Comparison of ENCODE assay signal across 13 cellular contexts in genomic region chr2:163610817-163611556, GRCh38.
DNase-seq lines count a peak whose midpoint lies in the region; ATAC-seq and TF ChIP-seq lines count a peak whose summit lies in the region.
"Had no signal": no experiment of that assay in that cellular context is flagged by ENCODE, and none has a peak within 500 bp of the region (broad histone marks: within the 10 kb centered on the region; RNA-seq: fewer than 3 reads in every experiment).

No MANE protein-coding gene starts in this region.

- H3K36me3 Mint-ChIP-seq in Caco-2 (ENCODE audit: insufficient read depth, unreplicated experiment) = no peaks in the 10 kb centered on the region

- no peak overlapping the region for H3K4me2 ChIP-seq in mesendoderm (ENCODE audit: low read length)

- intact Hi-C loops in Caco-2 (cut with micrococcal nuclease; ENCODE audit: unreplicated experiment) = loop anchor here (1.0 kb wide), 3 partner anchors 139 to 420 kb away; no protein-coding TSS in a partner anchor

- no peak overlapping the region for H3K18ac ChIP-seq in mesendoderm (ENCODE audit: low read length)

- H3K36me3 ChIP-seq in Caco-2 (ENCODE audit: control insufficient read depth, insufficient read depth, low read length) (no peaks in the 10 kb centered on the region), WERI-Rb-1 (no peaks in the 10 kb centered on the region), mesendoderm (ENCODE audit: control insufficient read depth, insufficient read depth, low read length) (no peaks in the 10 kb centered on the region)

- H3K4me1 ChIP-seq in Caco-2 = no peaks in the 10 kb centered on the region
- H3K4me1 ChIP-seq in mesendoderm (ENCODE audit: control insufficient read depth, low read depth, low read length) = peaks cover 8% of the 10 kb centered on the region

- no peak overlapping the region for H3K27ac Mint-ChIP-seq in Caco-2 (ENCODE audit: unreplicated experiment)

- no peak overlapping the region for H2AK5ac ChIP-seq in mesendoderm (ENCODE audit: low read length)

- H3K9me3 ChIP-seq in Caco-2 (no peaks in the 10 kb centered on the region), WERI-Rb-1 (ENCODE audit: severe bottlenecking) (no peaks in the 10 kb centered on the region)
- H3K9me3 ChIP-seq: thoracic aorta had no signal

- no peak for ATAC-seq in GM18517 (IDR thresholded peaks at IDR 0.05; ENCODE audit: unreplicated experiment)

- no peak overlapping the region for H3K56ac ChIP-seq in mesendoderm (ENCODE audit: low read length)

- no peaks in the 10 kb centered on the region for H3K4me1 Mint-ChIP-seq in Caco-2 (ENCODE audit: low read depth, unreplicated experiment)

- H3K4me3 ChIP-seq in Caco-2 (ENCODE audit: low read depth, low read length) = no peak overlapping the region
- no peak overlapping the region for H3K4me3 ChIP-seq in HFF-Myc (replicated peaks; ENCODE audit: low read depth, low read length)
- no peak overlapping the region for H3K4me3 ChIP-seq in WERI-Rb-1 (ENCODE audit: low read depth, low read length)
- H3K4me3 ChIP-seq in mesendoderm (ENCODE audit: low read length) = no peak overlapping the region
- H3K4me3 ChIP-seq: skin epidermis, thoracic aorta had no signal

- H3K23ac ChIP-seq in mesendoderm (ENCODE audit: low read length) = no peak overlapping the region

- H2BK5ac ChIP-seq in mesendoderm (ENCODE audit: low read length) = no peak overlapping the region

- H3K27me3 Mint-ChIP-seq in Caco-2 (ENCODE audit: insufficient read depth, unreplicated experiment) = no peaks in the 10 kb centered on the region

- H3K27ac ChIP-seq in WERI-Rb-1 = no peak overlapping the region
- no peak overlapping the region for H3K27ac ChIP-seq in mesendoderm (ENCODE audit: low read depth, low read length)
- H3K27ac ChIP-seq: skin epidermis, thoracic aorta had no signal

- H3K9ac ChIP-seq in mesendoderm (ENCODE audit: low read length) = no peak overlapping the region

- POLR2A ChIA-PET in Caco-2 (lab: Charles Lee) = no interaction called here

- H4K8ac ChIP-seq in mesendoderm (ENCODE audit: low read depth, low read length) = peak overlapping the region; percentile 66

- peaks cover 1% of the 10 kb centered on the region for H3K79me1 ChIP-seq in mesendoderm (ENCODE audit: low read length)

- H2BK120ac ChIP-seq in mesendoderm (ENCODE audit: low read depth, low read length) = no peak overlapping the region

- H3K27me3 ChIP-seq in Caco-2 (replicated peaks; ENCODE audit: control insufficient read depth, insufficient read depth, low read length) (no peaks in the 10 kb centered on the region), WERI-Rb-1 (ENCODE audit: insufficient read depth, low read depth, severe bottlenecking) (no peaks in the 10 kb centered on the region), mesendoderm (ENCODE audit: insufficient read depth, low read length, poor library complexity) (no peaks in the 10 kb centered on the region)

- DNase-seq in Caco-2 = peak; percentile 60 to 62
- DNase-seq in HFF-Myc (ENCODE audit: extremely low read depth, low read depth) = no peak
- peak; percentile 56 for DNase-seq in WERI-Rb-1
- DNase-seq in mesendoderm = peak; percentile 69
- DNase-seq in SKM-1 treated with dmso at 0.1 percent for 144 hours (lab: John Stamatoyannopoulos, UW; ENCODE audit: unreplicated experiment) = no peak
- DNase-seq in NCI-H187 (lab: John Stamatoyannopoulos, UW) = no peak
- no peak for DNase-seq in NCI-H524 (lab: John Stamatoyannopoulos, UW)
- DNase-seq: aorta, GDM1, NCI-H1092 treated with DMSO at 0.1 percent for 48 hours had no signal

- no peak overlapping the region for H3K4ac ChIP-seq in mesendoderm (ENCODE audit: low read depth, low read length)

- no peak overlapping the region for H4K5ac ChIP-seq in mesendoderm (ENCODE audit: low read length)

- H3K9me3 Mint-ChIP-seq in Caco-2 (ENCODE audit: unreplicated experiment) = no peaks in the 10 kb centered on the region

- no peak overlapping the region for H2BK15ac ChIP-seq in mesendoderm (replicated peaks; ENCODE audit: low read depth)

- CTCF ChIA-PET in Caco-2 (lab: Charles Lee) = interaction anchor here (0.5 to 1.2 kb wide), 3 partner anchors 30 to 462 kb away, joined by 4 to 7 read pairs (median 5); no protein-coding TSS in a partner anchor

- TF ChIP-seq CTCF in Caco-2 (IDR thresholded peaks at IDR 0.05; ENCODE audit: insufficient read depth in 1 of 2, low read depth in 1 of 2, low read length in 1 of 2, severe bottlenecking in 1 of 2, unreplicated experiment in 1 of 2) = peak; percentile 49 to 71
- TF ChIP-seq CTCF in HFF-Myc (IDR thresholded peaks at IDR 0.05; ENCODE audit: low read depth, low read length, missing control alignments) = peak; percentile 19
- TF ChIP-seq CTCF in WERI-Rb-1 (IDR thresholded peaks at IDR 0.05; ENCODE audit: low read depth, low read length) = peak; percentile 60

- no peak overlapping the region for H3K4me3 Mint-ChIP-seq in Caco-2 (ENCODE audit: unreplicated experiment)

- no CpG with 5 or more reads among the region's 13 CpGs for WGBS in mesendoderm (ENCODE audit: extremely low coverage, insufficient coverage, low lambda C conversion rate)

- BruUV-seq in Caco-2 (replicated peaks; lab: Mats Ljungman, UMichigan) = no TSS peak

- no peaks in the 10 kb centered on the region for H3K79me2 ChIP-seq in mesendoderm (ENCODE audit: control insufficient read depth, insufficient read depth, low read length)

Comparison
In these comparisons a context has a peak if more than half of its experiments do, and no peak if none do; other contexts are left out.
1. DNase-seq: peak in Caco-2 (2 of 2), WERI-Rb-1 (single experiment) and mesendoderm (single experiment); none in HFF-Myc (single experiment), SKM-1 treated with dmso at 0.1 percent for 144 hours (single experiment), NCI-H187 (0 of 2) and NCI-H524 (0 of 2).
2. Peak in every context shown above with its lines, with median percentiles within 50 percentile points of each other: CTCF ChIP-seq.